27 cellular contexts compared by ENCODE assay signal in the genomic region with DNA sequence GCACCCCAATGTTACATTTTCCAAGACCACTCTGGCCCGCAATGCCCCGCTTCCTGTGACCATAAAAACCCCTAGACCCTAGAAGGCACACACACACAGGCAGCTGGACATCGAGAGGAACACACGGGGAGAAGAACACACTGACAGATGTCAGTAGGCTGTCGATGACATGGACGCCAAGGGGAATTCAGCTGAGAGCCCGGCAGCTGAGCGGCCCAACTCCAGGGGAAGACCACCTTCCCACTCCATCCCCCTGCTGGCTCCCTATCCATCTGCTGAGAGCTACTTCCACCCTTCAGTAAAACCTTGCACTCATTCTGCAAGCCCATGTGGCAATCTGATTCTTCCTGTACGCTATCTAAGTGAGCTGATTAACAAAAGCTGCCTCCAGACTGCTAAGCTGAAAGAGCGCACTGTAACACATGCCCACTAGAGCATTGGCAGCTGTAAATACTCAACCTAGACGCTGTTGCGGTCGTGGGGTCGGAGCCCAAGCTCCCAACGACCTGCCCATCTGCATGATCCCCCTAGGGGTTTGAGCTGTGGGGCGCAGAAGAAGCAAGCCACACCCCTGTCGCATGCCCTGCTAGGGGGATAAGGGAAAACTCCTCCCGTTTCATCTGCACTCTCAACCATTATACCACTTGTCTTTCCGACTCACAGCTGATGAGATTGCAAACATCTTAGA.
DNase-seq lines count a peak whose midpoint lies in the region; ATAC-seq lines count a peak whose summit lies in the region.
"Had no signal": no experiment of that assay in that cellular context is flagged by ENCODE, and none has a peak within 500 bp of the region (broad histone marks: within the 10 kb centered on the region; RNA-seq: fewer than 3 reads in every experiment).

No MANE protein-coding gene starts in this region.

- H3K4me3 ChIP-seq in SJCRH30 (peak overlapping the region; percentile 23), iPS DF 6.9 (ENCODE audit: low read length) (no peak overlapping the region)
- H3K4me3 ChIP-seq: coronary artery, lower lobe of right lung, psoas muscle, sigmoid colon, tibial artery had no signal

- no peaks in the 10 kb centered on the region for H3K27me3 ChIP-seq in SJCRH30
- no peaks in the 10 kb centered on the region for H3K27me3 ChIP-seq in iPS DF 6.9 (ENCODE audit: control insufficient read depth, insufficient read depth, low read length)
- H3K27me3 ChIP-seq: sigmoid colon, tibial artery had no signal

- H3K4me1 ChIP-seq in SJCRH30, result no peaks in the 10 kb centered on the region
- H3K4me1 ChIP-seq in iPS DF 6.9 (ENCODE audit: control insufficient read depth, insufficient read depth, low read length), result no peaks in the 10 kb centered on the region
- H3K4me1 ChIP-seq: lower lobe of right lung, psoas muscle, sigmoid colon, tibial artery had no signal

- no peaks in the 10 kb centered on the region for H3K36me3 ChIP-seq in SJCRH30
- H3K36me3 ChIP-seq in iPS DF 6.9 (ENCODE audit: control insufficient read depth, insufficient read depth, low read length), result no peaks in the 10 kb centered on the region
- H3K36me3 ChIP-seq: lower lobe of right lung, sigmoid colon, tibial artery had no signal

- WGBS in iPS DF 6.9 (ENCODE audit: insufficient coverage, insufficient read length), result no CpG with 5 or more reads among the region's 19 CpGs

- ATAC-seq in HG03565 (IDR thresholded peaks at IDR 0.05; ENCODE audit: unreplicated experiment) (no peak), GM21529 (IDR thresholded peaks at IDR 0.05; ENCODE audit: unreplicated experiment) (no peak)
- ATAC-seq: activated CD8-positive, alpha-beta T cell treated with anti-CD3 and anti-CD28 coated beads, Interleukin-2, amount 10 ng/mL, durations not matched to agents 7 days and 5 days; effector memory CD8-positive, alpha-beta T cell; lower lobe of right lung; naive thymus-derived CD4-positive, alpha-beta T cell; Panc1; psoas muscle had no signal

- no peak overlapping the region for H3K27ac ChIP-seq in SJCRH30
- no peak overlapping the region for H3K27ac ChIP-seq in iPS DF 6.9 (ENCODE audit: low read length)
- H3K27ac ChIP-seq: coronary artery, lower lobe of right lung, psoas muscle, sigmoid colon, tibial artery had no signal

- H3K9me3 ChIP-seq in SJCRH30 (replicated peaks) (no peaks in the 10 kb centered on the region), iPS DF 6.9 (ENCODE audit: control insufficient read depth, insufficient read depth, low read length) (no peaks in the 10 kb centered on the region)
- H3K9me3 ChIP-seq: lower lobe of right lung, psoas muscle, sigmoid colon, tibial artery had no signal

- DNase-seq in ELF-1 (ENCODE audit: low read depth, low spot score), result peak; percentile 3
- DNase-seq in NCI-H1436 treated with DMSO at 0.1 percent for 48 hours (lab: John Stamatoyannopoulos, UW), result peak; percentile 41
- peak; percentile 26 to 31 for DNase-seq in SJCRH30
- DNase-seq in iPS DF 6.9 (ENCODE audit: low read depth, low spot score), result peak; percentile 20
- no peak for DNase-seq in DMS 273 treated with DMSO at 0.1 percent for 48 hours (lab: John Stamatoyannopoulos, UW)
- DNase-seq: ACHN; activated CD8-positive, alpha-beta T cell treated with anti-CD3 and anti-CD28 coated beads, Interleukin-2, amount 10 ng/mL, durations not matched to agents 7 days and 5 days; activated naive CD4-positive, alpha-beta T cell treated with anti-CD3 and anti-CD28 coated beads for 36 hours; caudate nucleus; effector memory CD8-positive, alpha-beta T cell; erythroblast; H7; KG1; lower lobe of right lung; naive thymus-derived CD4-positive, alpha-beta T cell; NCI-H510A treated with DMSO at 0.1 percent for 48 hours; nucleus accumbens; psoas muscle; SHP77 treated with DMSO at 0.1 percent for 48 hours; sigmoid colon; stimulated activated CD4-positive, alpha-beta T cell treated with anti-CD3 and anti-CD28 coated beads, Interleukin-12 subunit alpha, Interleukin-12 subunit beta, amount 100 ng/mL, for 4 hours; stimulated activated CD4-positive, alpha-beta T cell treated with anti-CD3 and anti-CD28 coated beads, Interleukin-2, amount 100 ng/mL, for 48 hours; tibial artery had no signal
